In the genomic region with DNA sequence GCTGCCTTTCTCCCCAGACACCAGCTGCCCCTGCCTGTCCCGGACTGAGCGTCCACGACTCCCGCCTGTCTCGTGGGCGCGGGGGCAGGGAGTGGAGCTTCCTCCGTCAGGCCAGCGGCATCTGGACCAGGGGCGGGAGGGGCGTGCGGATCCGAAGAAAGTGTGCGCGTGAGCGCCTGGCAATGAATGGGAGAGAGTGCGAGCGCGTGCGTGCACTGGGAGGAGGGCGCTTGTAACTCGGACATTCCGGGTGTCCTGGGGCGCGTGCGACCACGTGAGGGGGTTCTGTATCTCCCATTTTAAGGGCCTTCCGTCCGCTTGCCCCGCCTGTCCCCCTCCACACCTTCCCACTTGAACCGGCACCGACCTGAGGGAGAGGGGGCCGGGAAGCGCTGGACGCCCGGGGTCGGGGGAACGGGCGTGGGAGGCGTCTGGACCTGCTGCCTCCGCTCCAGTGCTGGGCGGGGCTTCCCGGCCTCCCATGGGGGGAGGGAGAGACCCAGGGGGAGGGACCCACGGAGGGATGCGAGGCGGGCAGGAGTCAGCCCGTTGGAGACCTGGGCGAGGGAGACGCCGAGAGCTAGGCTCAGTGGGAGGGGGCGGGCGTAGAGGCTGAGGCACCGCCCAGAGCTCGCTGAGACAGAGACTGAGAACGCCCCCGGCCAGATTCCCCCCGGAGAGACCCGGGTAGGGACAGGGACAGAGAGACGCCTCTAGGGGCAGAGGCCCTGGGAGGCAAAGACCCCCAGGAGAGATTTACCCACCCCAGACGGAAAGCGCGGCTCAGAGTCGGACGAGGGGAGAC, we compare ENCODE assay signal across 8 cellular contexts. TPM values are rescaled to one million over a fixed set of nuclear protein-coding genes. Genes with fewer than 3 reads are reported as not detected.
A peak's percentile ranks its signal among the peaks of the same experiment; 100 is the strongest.
DNase-seq lines count a peak whose midpoint lies in the region; ATAC-seq and TF ChIP-seq lines count a peak whose summit lies in the region.

A gene with protein sequence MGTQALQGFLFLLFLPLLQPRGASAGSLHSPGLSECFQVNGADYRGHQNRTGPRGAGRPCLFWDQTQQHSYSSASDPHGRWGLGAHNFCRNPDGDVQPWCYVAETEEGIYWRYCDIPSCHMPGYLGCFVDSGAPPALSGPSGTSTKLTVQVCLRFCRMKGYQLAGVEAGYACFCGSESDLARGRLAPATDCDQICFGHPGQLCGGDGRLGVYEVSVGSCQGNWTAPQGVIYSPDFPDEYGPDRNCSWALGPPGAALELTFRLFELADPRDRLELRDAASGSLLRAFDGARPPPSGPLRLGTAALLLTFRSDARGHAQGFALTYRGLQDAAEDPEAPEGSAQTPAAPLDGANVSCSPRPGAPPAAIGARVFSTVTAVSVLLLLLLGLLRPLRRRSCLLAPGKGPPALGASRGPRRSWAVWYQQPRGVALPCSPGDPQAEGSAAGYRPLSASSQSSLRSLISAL (plus strand): TSS at position 665 of the 805 bp plus-strand sequence. CDS start 246 bp downstream, outside the sequence.

- H3K9me3 Mint-ChIP-seq in osteocyte (ENCODE audit: unreplicated experiment): no peaks in the 10 kb centered on the region

- H3K79me2 ChIP-seq in KMS-11 (ENCODE audit: insufficient read depth, low read depth): no peaks in the 10 kb centered on the region

- ATAC-seq in GM18498 (IDR thresholded peaks at IDR 0.05; ENCODE audit: unreplicated experiment): no peak
- ATAC-seq in HG02678 (IDR thresholded peaks at IDR 0.05; ENCODE audit: unreplicated experiment): no peak

- H3K36me3 ChIP-seq in KMS-11 (ENCODE audit: insufficient read depth): no peaks in the 10 kb centered on the region

- no peaks in the 10 kb centered on the region for H4K20me1 ChIP-seq in KMS-11 (ENCODE audit: insufficient read depth)

- peaks cover 22% of the 10 kb centered on the region for H3K27me3 Mint-ChIP-seq in osteocyte (ENCODE audit: unreplicated experiment)

- no peak within 1 kb of the TSS for H3K27ac ChIP-seq in KMS-11

- peaks cover 27% of the 10 kb centered on the region for H3K27me3 ChIP-seq in KMS-11 (ENCODE audit: insufficient read depth, low read depth)

- H3K4me3 Mint-ChIP-seq in osteocyte (ENCODE audit: unreplicated experiment): peak within 1 kb of the TSS; percentile 70

- DNase-seq in G401 (ENCODE audit: low spot score) (peak; percentile 54), SKM-1 treated with dmso at 0.1 percent for 144 hours (lab: John Stamatoyannopoulos, UW; ENCODE audit: unreplicated experiment) (peak; percentile 53), ecto neural progenitor cell (ENCODE audit: low spot score) (peak; percentile 83), osteocyte (ENCODE audit: extremely low spot score, unreplicated experiment) (peak; percentile 82), HCEC 1CT (no peak)

- no peak within 1 kb of the TSS; the same call in 1 of the 2 replicates for H3K9ac ChIP-seq in KMS-11

- H3K4me1 Mint-ChIP-seq in osteocyte (ENCODE audit: unreplicated experiment): peaks cover 13% of the 10 kb centered on the region

- no peak within 1 kb of the TSS for H3K27ac Mint-ChIP-seq in osteocyte (ENCODE audit: unreplicated experiment)

- H3K4me2 ChIP-seq in KMS-11: peak within 1 kb of the TSS; percentile 97

- in situ Hi-C loops in G401 (cut with HindIII; ENCODE audit: low sequenced_read_pairs): no loop called here

- H3K4me3 ChIP-seq in KMS-11 (IDR thresholded peaks at IDR 0.05; ENCODE audit: insufficient read depth, low read depth, low read length): no peak within 1 kb of the TSS

- TF ChIP-seq CTCF in KMS-11 (conservative IDR thresholded peaks at IDR 0.05; ENCODE audit: low read depth, low read length) (0 out of 2 replicates have a peak, but pooled peaks have one; percentile 1), osteocyte (IDR thresholded peaks at IDR 0.05) (no peak)

- no peaks in the 10 kb centered on the region for H3K36me3 Mint-ChIP-seq in osteocyte (ENCODE audit: unreplicated experiment)

- peaks cover 55% of the 10 kb centered on the region for H3K4me1 ChIP-seq in KMS-11 (ENCODE audit: low read depth, poor library complexity, severe bottlenecking)

- H2AFZ ChIP-seq in KMS-11 (ENCODE audit: low read depth): peak within 1 kb of the TSS; percentile 76

RNA-seq across cellular contexts. Expression of the gene that starts here (rescaled TPM):
- 64.8 and 80.7 TPM in 2 replicates for total RNA-seq in G401 (2014; rRNA removed; shearing (Covaris generic))
- not detected in 2 replicates for total RNA-seq in osteocyte

Comparison
In these comparisons a context has a peak if more than half of its experiments do, and no peak if none do; other contexts are left out.
1. RNA of the gene that starts here (total RNA-seq): 64.8 to 80.7 TPM in G401; not detected in osteocyte; every median in the first group is over 10 times any median in the second.
2. Peak in DNase-seq in osteocyte; RNA of the gene not detected or under 1 TPM.